Comparison of ENCODE assay signal across 8 cellular contexts in the genomic region with DNA sequence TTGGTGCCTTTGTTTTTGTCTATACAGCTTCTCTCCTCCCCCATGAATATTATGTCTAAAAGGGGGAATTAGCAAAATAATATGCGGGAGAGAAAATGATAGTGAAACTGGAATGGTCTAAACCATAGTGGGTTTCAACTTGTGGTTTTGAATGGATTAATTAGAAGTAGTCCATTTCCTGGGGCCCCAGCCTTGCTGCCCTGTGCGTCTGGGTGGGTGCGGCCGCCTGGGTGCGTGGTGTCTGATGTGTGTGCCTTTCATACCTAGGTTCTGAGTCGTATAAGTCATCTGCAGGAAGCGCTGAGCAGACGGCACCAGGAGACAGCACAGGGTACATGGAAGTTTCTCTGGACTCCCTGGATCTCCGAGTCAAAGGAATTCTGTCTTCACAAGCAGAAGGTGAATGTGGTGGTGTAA.
A peak's percentile ranks its signal among the peaks of the same experiment; 100 is the strongest.
DNase-seq lines count a peak whose midpoint lies in the region; ATAC-seq and TF ChIP-seq lines count a peak whose summit lies in the region.

No MANE protein-coding gene starts in this region.

- H3K27ac Mint-ChIP-seq in activated CD4-positive, alpha-beta T cell treated with anti-CD3 and anti-CD28 coated beads, Interleukin-2, amount 10 ng/mL, durations not matched to agents 24 days and 14 days = peak overlapping the region; percentile 48
- H3K27ac Mint-ChIP-seq in type B pancreatic cell = no peak overlapping the region

- no peak overlapping the region for H3K4me3 Mint-ChIP-seq in activated CD4-positive, alpha-beta T cell treated with anti-CD3 and anti-CD28 coated beads, Interleukin-2, amount 10 ng/mL, durations not matched to agents 24 days and 14 days
- H3K4me3 Mint-ChIP-seq in type B pancreatic cell = no peak overlapping the region

- H3K27me3 Mint-ChIP-seq in activated CD4-positive, alpha-beta T cell treated with anti-CD3 and anti-CD28 coated beads, Interleukin-2, amount 10 ng/mL, durations not matched to agents 24 days and 14 days = no peaks in the 10 kb centered on the region
- no peaks in the 10 kb centered on the region for H3K27me3 Mint-ChIP-seq in type B pancreatic cell

- peaks cover 28% of the 10 kb centered on the region for H3K4me1 Mint-ChIP-seq in activated CD4-positive, alpha-beta T cell treated with anti-CD3 and anti-CD28 coated beads, Interleukin-2, amount 10 ng/mL, durations not matched to agents 24 days and 14 days
- no peaks in the 10 kb centered on the region for H3K4me1 Mint-ChIP-seq in type B pancreatic cell (ENCODE audit: unreplicated experiment)

- intact Hi-C loops in activated CD4-positive, alpha-beta T cell treated with anti-CD3 and anti-CD28 coated beads, Interleukin-2, amount 10 ng/mL, durations not matched to agents 24 days and 14 days (cut with micrococcal nuclease) = no loop called here

- ATAC-seq in HG03460 (IDR thresholded peaks at IDR 0.05; ENCODE audit: unreplicated experiment) = no peak

- H3K4me3 ChIP-seq in AG10803 (ENCODE audit: low read length) = no peak overlapping the region

- peaks cover 8% of the 10 kb centered on the region for H3K9me3 Mint-ChIP-seq in activated CD4-positive, alpha-beta T cell treated with anti-CD3 and anti-CD28 coated beads, Interleukin-2, amount 10 ng/mL, durations not matched to agents 24 days and 14 days
- peaks cover 7% of the 10 kb centered on the region for H3K9me3 Mint-ChIP-seq in type B pancreatic cell

- peak; percentile 84 for DNase-seq in AG10803 (ENCODE audit: low read depth)
- peak; percentile 73 for DNase-seq in HCEC 1CT
- peak; percentile 64 for DNase-seq in activated CD4-positive, alpha-beta T cell treated with anti-CD3 and anti-CD28 coated beads, Interleukin-2, amount 10 ng/mL, durations not matched to agents 24 days and 14 days
- DNase-seq in iris pigment epithelial cell (ENCODE audit: low read depth) = peak; percentile 92
- DNase-seq in type B pancreatic cell (ENCODE audit: extremely low spot score, unreplicated experiment) = no peak
- DNase-seq in C1 segment of cervical spinal cord (lab: John Stamatoyannopoulos, UW) = no peak
- no peak for DNase-seq in SIG-M5 (lab: John Stamatoyannopoulos, UW)

- TF ChIP-seq CTCF in AG10803 (conservative IDR thresholded peaks at IDR 0.05; ENCODE audit: low read length) = no peak
- TF ChIP-seq CTCF in type B pancreatic cell (conservative IDR thresholded peaks at IDR 0.05) = no peak

- peaks cover 88% of the 10 kb centered on the region for H3K36me3 Mint-ChIP-seq in activated CD4-positive, alpha-beta T cell treated with anti-CD3 and anti-CD28 coated beads, Interleukin-2, amount 10 ng/mL, durations not matched to agents 24 days and 14 days (ENCODE audit: low read depth)
- peaks cover 64% of the 10 kb centered on the region for H3K36me3 Mint-ChIP-seq in type B pancreatic cell

Comparison
In these comparisons a context has a peak if more than half of its experiments do, and no peak if none do; other contexts are left out.
1. DNase-seq: peak in AG10803 (single experiment), HCEC 1CT (single experiment), activated CD4-positive, alpha-beta T cell treated with anti-CD3 and anti-CD28 coated beads, Interleukin-2, amount 10 ng/mL, durations not matched to agents 24 days and 14 days (single experiment) and iris pigment epithelial cell (single experiment); none in type B pancreatic cell (single experiment), C1 segment of cervical spinal cord (0 of 14) and SIG-M5 (single experiment).